In genomic region chr15:41732487-41732886, GRCh38 we compare ENCODE assay signal across 22 cellular contexts.
"Had no signal": no experiment of that assay in that cellular context is flagged by ENCODE, and none has a peak within 500 bp of the region (broad histone marks: within the 10 kb centered on the region; RNA-seq: fewer than 3 reads in every experiment).

No MANE protein-coding gene starts in this region.

- H3K4me3 ChIP-seq: SJSA1, SK-N-MC had no signal

- H3K9me3 ChIP-seq: SJSA1 had no signal

- DNase-seq: KBM-7, MV-4-11, NCI-H1048, NCI-H1105, NCI-H1417, NCI-H146, NCI-H1694 treated with DMSO at 0.1 percent for 48 hours, NCI-H1930, NCI-H2081 treated with DMSO at 0.1 percent for 48 hours, NCI-H2171, NCI-H226, NCI-H446, NCI-H510A, NCI-H524 treated with DMSO at 0.1 percent for 48 hours, NCI-H69, NCI-H774, Right ventricle myocardium superior, RPMI8226, SIG-M5 had no signal

- H3K4me1 ChIP-seq: SJSA1 had no signal

- H3K27me3 ChIP-seq: SJSA1 had no signal

- H3K27ac ChIP-seq: SJSA1, SK-N-MC had no signal

- FAIRE-seq: RCC 7860 had no signal
